ENCODE assay signal across 8 cellular contexts in genomic region chr14:34012978-34013713, GRCh38.
A peak's percentile ranks its signal among the peaks of the same experiment; 100 is the strongest.
DNase-seq lines count a peak whose midpoint lies in the region; ATAC-seq lines count a peak whose summit lies in the region.

No MANE protein-coding gene starts in this region.

- DNase-seq in activated T-cell treated with anti-CD3 and anti-CD28 coated beads, Interleukin-2, amount 50 U/mL, for 24 hours, result no peak
- no peak for DNase-seq in activated T-cell treated with anti-CD3 and anti-CD28 coated beads, Interleukin-2, amount 50 U/mL, for 4 hours
- DNase-seq in OCI-M1 (lab: John Stamatoyannopoulos, UW) (peak; percentile 70), NCI-H226 (no peak), hippocampal formation (lab: John Stamatoyannopoulos, UW) (no peak), LoVo (ENCODE audit: low spot score) (no peak)
- no peak for DNase-seq in stimulated activated naive CD8-positive, alpha-beta T cell treated with anti-CD3 and anti-CD28 coated beads, Interleukin-15, Interleukin-2, amounts not matched to agents 100 U/mL and 50 U/mL, for 24 hours

- H3K9me3 Mint-ChIP-seq in activated T-cell treated with anti-CD3 and anti-CD28 coated beads, Interleukin-2, amount 50 U/mL, for 24 hours, result no peaks in the 10 kb centered on the region
- no peaks in the 10 kb centered on the region for H3K9me3 Mint-ChIP-seq in activated T-cell treated with anti-CD3 and anti-CD28 coated beads, Interleukin-2, amount 50 U/mL, for 4 hours

- H3K27ac Mint-ChIP-seq in activated T-cell treated with anti-CD3 and anti-CD28 coated beads, Interleukin-2, amount 50 U/mL, for 24 hours, result peak overlapping the region; percentile 61

- no peak for ATAC-seq in activated T-cell treated with anti-CD3 and anti-CD28 coated beads, Interleukin-2, amount 50 U/mL, for 4 hours
- peak; percentile 68 for ATAC-seq in HG02943 (IDR thresholded peaks at IDR 0.05; ENCODE audit: low read depth, unreplicated experiment)
- peak; percentile 47 for ATAC-seq in stimulated activated naive CD8-positive, alpha-beta T cell treated with anti-CD3 and anti-CD28 coated beads, Interleukin-15, Interleukin-2, amounts not matched to agents 100 U/mL and 50 U/mL, for 24 hours

- H3K4me1 Mint-ChIP-seq in activated T-cell treated with anti-CD3 and anti-CD28 coated beads, Interleukin-2, amount 50 U/mL, for 24 hours (ENCODE audit: low read depth), result peaks cover 22% of the 10 kb centered on the region
- peaks cover 28% of the 10 kb centered on the region for H3K4me1 Mint-ChIP-seq in activated T-cell treated with anti-CD3 and anti-CD28 coated beads, Interleukin-2, amount 50 U/mL, for 4 hours (ENCODE audit: low read depth)

- no peak overlapping the region for H3K4me3 Mint-ChIP-seq in activated T-cell treated with anti-CD3 and anti-CD28 coated beads, Interleukin-2, amount 50 U/mL, for 24 hours
- no peak overlapping the region for H3K4me3 Mint-ChIP-seq in activated T-cell treated with anti-CD3 and anti-CD28 coated beads, Interleukin-2, amount 50 U/mL, for 4 hours

- H3K27me3 Mint-ChIP-seq in activated T-cell treated with anti-CD3 and anti-CD28 coated beads, Interleukin-2, amount 50 U/mL, for 24 hours, result no peaks in the 10 kb centered on the region
- no peaks in the 10 kb centered on the region for H3K27me3 Mint-ChIP-seq in activated T-cell treated with anti-CD3 and anti-CD28 coated beads, Interleukin-2, amount 50 U/mL, for 4 hours (ENCODE audit: low read depth)

- H3K36me3 Mint-ChIP-seq in activated T-cell treated with anti-CD3 and anti-CD28 coated beads, Interleukin-2, amount 50 U/mL, for 24 hours (ENCODE audit: low read depth), result no peaks in the 10 kb centered on the region
- no peaks in the 10 kb centered on the region for H3K36me3 Mint-ChIP-seq in activated T-cell treated with anti-CD3 and anti-CD28 coated beads, Interleukin-2, amount 50 U/mL, for 4 hours (ENCODE audit: insufficient read depth)

Comparison
In these comparisons a context has a peak if more than half of its experiments do, and no peak if none do; other contexts are left out.
1. ATAC-seq: peak in HG02943 (single experiment) and stimulated activated naive CD8-positive, alpha-beta T cell treated with anti-CD3 and anti-CD28 coated beads, Interleukin-15, Interleukin-2, amounts not matched to agents 100 U/mL and 50 U/mL, for 24 hours (single experiment); none in activated T-cell treated with anti-CD3 and anti-CD28 coated beads, Interleukin-2, amount 50 U/mL, for 4 hours (0 of 2).